1 cellular context compared by ENCODE assay signal in the genomic region with DNA sequence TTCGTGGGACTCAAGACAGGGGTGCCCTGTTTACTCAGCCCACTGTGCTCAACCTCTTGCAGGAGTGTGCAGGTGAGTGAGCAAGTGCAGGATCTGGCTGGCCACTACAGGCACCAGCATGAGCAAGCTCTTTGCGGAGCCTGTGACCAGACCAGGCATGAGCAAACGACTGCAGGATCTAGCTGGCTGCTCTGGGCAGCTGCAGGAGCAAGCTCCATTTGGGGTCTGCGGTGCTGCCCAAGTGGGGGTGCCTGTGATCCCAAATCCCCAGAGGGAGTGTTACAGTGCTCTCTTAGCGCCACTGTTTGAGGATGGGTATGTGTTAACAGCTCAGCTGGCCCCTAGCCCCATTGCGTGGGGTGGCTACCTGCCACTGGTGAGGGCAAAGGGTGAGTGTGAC.
TF ChIP-seq lines count a peak whose summit lies in the region.

No MANE protein-coding gene starts in this region.

TF ChIP-seq in HepG2, 621 proteins besides CTCF, POLR2A, EP300 and RAD21:
- TF ChIP-seq RARG (CRISPR knock-in tag; IDR thresholded peaks at IDR 0.05; ENCODE audit: low read depth), result no peak
- no peak for TF ChIP-seq HOXA3 (CRISPR knock-in tag; IDR thresholded peaks at IDR 0.05)
- TF ChIP-seq FOXJ3 (CRISPR knock-in tag; IDR thresholded peaks at IDR 0.05; ENCODE audit: borderline replicate concordance), result no peak
- TF ChIP-seq ZNF143 (CRISPR knock-in tag; IDR thresholded peaks at IDR 0.05), result no peak
- no peak for TF ChIP-seq NR2F6 (IDR thresholded peaks at IDR 0.05)
- TF ChIP-seq NR2F6 (CRISPR knock-in tag; IDR thresholded peaks at IDR 0.05), result no peak
- TF ChIP-seq, protein P1, sequence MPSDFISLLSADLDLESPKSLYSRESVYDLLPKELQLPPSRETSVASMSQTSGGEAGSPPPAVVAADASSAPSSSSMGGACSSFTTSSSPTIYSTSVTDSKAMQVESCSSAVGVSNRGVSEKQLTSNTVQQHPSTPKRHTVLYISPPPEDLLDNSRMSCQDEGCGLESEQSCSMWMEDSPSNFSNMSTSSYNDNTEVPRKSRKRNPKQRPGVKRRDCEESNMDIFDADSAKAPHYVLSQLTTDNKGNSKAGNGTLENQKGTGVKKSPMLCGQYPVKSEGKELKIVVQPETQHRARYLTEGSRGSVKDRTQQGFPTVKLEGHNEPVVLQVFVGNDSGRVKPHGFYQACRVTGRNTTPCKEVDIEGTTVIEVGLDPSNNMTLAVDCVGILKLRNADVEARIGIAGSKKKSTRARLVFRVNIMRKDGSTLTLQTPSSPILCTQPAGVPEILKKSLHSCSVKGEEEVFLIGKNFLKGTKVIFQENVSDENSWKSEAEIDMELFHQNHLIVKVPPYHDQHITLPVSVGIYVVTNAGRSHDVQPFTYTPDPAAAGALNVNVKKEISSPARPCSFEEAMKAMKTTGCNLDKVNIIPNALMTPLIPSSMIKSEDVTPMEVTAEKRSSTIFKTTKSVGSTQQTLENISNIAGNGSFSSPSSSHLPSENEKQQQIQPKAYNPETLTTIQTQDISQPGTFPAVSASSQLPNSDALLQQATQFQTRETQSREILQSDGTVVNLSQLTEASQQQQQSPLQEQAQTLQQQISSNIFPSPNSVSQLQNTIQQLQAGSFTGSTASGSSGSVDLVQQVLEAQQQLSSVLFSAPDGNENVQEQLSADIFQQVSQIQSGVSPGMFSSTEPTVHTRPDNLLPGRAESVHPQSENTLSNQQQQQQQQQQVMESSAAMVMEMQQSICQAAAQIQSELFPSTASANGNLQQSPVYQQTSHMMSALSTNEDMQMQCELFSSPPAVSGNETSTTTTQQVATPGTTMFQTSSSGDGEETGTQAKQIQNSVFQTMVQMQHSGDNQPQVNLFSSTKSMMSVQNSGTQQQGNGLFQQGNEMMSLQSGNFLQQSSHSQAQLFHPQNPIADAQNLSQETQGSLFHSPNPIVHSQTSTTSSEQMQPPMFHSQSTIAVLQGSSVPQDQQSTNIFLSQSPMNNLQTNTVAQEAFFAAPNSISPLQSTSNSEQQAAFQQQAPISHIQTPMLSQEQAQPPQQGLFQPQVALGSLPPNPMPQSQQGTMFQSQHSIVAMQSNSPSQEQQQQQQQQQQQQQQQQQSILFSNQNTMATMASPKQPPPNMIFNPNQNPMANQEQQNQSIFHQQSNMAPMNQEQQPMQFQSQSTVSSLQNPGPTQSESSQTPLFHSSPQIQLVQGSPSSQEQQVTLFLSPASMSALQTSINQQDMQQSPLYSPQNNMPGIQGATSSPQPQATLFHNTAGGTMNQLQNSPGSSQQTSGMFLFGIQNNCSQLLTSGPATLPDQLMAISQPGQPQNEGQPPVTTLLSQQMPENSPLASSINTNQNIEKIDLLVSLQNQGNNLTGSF (CRISPR knock-in tag; IDR thresholded peaks at IDR 0.05), result no peak
- no peak for TF ChIP-seq SIX4 (CRISPR knock-in tag; IDR thresholded peaks at IDR 0.05)
- TF ChIP-seq ZBTB7A (CRISPR knock-in tag; IDR thresholded peaks at IDR 0.05), result no peak
- no peak for TF ChIP-seq ZFY (CRISPR knock-in tag; IDR thresholded peaks at IDR 0.05)
- TF ChIP-seq HNF1A (IDR thresholded peaks at IDR 0.05; ENCODE audit: low read depth), result no peak
- no peak for TF ChIP-seq HNF1A (CRISPR knock-in tag; IDR thresholded peaks at IDR 0.05; ENCODE audit: borderline replicate concordance)
- no peak for TF ChIP-seq ZMYM4 (CRISPR knock-in tag; IDR thresholded peaks at IDR 0.05)
- no peak for TF ChIP-seq ZFP41 (CRISPR knock-in tag; IDR thresholded peaks at IDR 0.05; ENCODE audit: borderline replicate concordance)
- no peak for TF ChIP-seq PPARG (CRISPR knock-in tag; conservative IDR thresholded peaks at IDR 0.05)
- no peak for TF ChIP-seq ZC3H13 (CRISPR knock-in tag; IDR thresholded peaks at IDR 0.05)
- TF ChIP-seq ZNF879 (CRISPR knock-in tag; IDR thresholded peaks at IDR 0.05), result no peak
- TF ChIP-seq BHLHE40 (IDR thresholded peaks at IDR 0.05; ENCODE audit: low read length), result no peak
TF ChIP-seq in HepG2: peak in this region for 0.
